ENCODE assay signal across 10 cellular contexts in the genomic region with DNA sequence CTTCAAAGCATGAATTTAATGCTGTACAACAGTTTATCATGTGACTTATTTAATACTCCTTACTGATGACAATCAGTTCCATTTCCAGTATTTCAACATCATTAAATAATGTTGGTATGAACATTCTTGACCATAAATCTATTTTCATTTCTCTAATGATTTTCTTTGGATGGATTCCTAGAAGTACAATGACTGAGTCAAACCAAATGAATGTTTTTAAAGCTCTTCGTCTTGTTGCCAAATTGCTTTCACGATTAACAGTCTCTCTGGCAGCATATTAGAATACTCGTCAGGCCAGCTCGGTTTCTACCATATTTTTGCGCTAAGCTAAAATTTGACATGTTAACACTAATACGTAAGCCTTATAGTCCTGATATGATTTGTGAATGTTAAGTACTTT.
DNase-seq lines count a peak whose midpoint lies in the region; ATAC-seq, FAIRE-seq and TF ChIP-seq lines count a peak whose summit lies in the region.
"Had no signal": no experiment of that assay in that cellular context is flagged by ENCODE, and none has a peak within 500 bp of the region (broad histone marks: within the 10 kb centered on the region; RNA-seq: fewer than 3 reads in every experiment).

No MANE protein-coding gene starts in this region.

- no peak for FAIRE-seq in GM12891 (lab: Jason Lieb, UNC)

- TF ChIP-seq POLR2A in GM12891 (IDR thresholded peaks at IDR 0.05; ENCODE audit: low read depth, low read length): no peak

- no peaks in the 10 kb centered on the region for H3K27me3 ChIP-seq in mesendoderm (ENCODE audit: insufficient read depth, low read length, poor library complexity)

- H2BK120ac ChIP-seq in mesendoderm (ENCODE audit: low read depth, low read length): no peak overlapping the region

- no peak overlapping the region for H3K9ac ChIP-seq in mesendoderm (ENCODE audit: low read length)

- no peak overlapping the region for H2AK5ac ChIP-seq in mesendoderm (ENCODE audit: low read length)

- peaks cover 25% of the 10 kb centered on the region for H3K4me1 Mint-ChIP-seq in brain
- no peaks in the 10 kb centered on the region for H3K4me1 Mint-ChIP-seq in activated CD8-positive, alpha-beta T cell treated with anti-CD3 and anti-CD28 coated beads for 36 hours (ENCODE audit: low read depth)
- H3K4me1 Mint-ChIP-seq: natural killer cell had no signal

- CTCF ChIA-PET in activated CD8-positive, alpha-beta T cell treated with anti-CD3 and anti-CD28 coated beads for 36 hours (lab: Charles Lee): interaction anchor here (0.7 to 1.6 kb wide), 4 partner anchors 22 to 131 kb away, joined by 3 to 4 read pairs (median 3); no protein-coding TSS in a partner anchor

- peaks cover 0 to 3% (median 0%) of the 10 kb centered on the region in 5 experiments for H3K9me3 Mint-ChIP-seq in brain
- H3K9me3 Mint-ChIP-seq in activated CD8-positive, alpha-beta T cell treated with anti-CD3 and anti-CD28 coated beads for 36 hours: no peaks in the 10 kb centered on the region

- H2BK5ac ChIP-seq in mesendoderm (ENCODE audit: low read length): no peak overlapping the region

- H3K4me3 Mint-ChIP-seq in brain: peak overlapping the region in 3 of 5 experiments; percentile 4 to 52 (median 10)
- no peak overlapping the region for H3K4me3 Mint-ChIP-seq in activated CD8-positive, alpha-beta T cell treated with anti-CD3 and anti-CD28 coated beads for 36 hours
- H3K4me3 Mint-ChIP-seq: natural killer cell had no signal

- H4K8ac ChIP-seq in mesendoderm (ENCODE audit: low read depth, low read length): no peak overlapping the region

- no peak overlapping the region for H3K56ac ChIP-seq in mesendoderm (ENCODE audit: low read length)

- no peak for ATAC-seq in activated CD8-positive, alpha-beta T cell treated with anti-CD3 and anti-CD28 coated beads for 36 hours

- no peak overlapping the region for H3K18ac ChIP-seq in mesendoderm (ENCODE audit: low read length)

- no peaks in the 10 kb centered on the region for H3K79me2 ChIP-seq in mesendoderm (ENCODE audit: control insufficient read depth, insufficient read depth, low read length)

- no peak for TF ChIP-seq CTCF in brain (conservative IDR thresholded peaks at IDR 0.05)
- TF ChIP-seq CTCF in activated CD8-positive, alpha-beta T cell treated with anti-CD3 and anti-CD28 coated beads for 36 hours (IDR thresholded peaks at IDR 0.05): no peak

- H3K23ac ChIP-seq in mesendoderm (ENCODE audit: low read length): no peak overlapping the region

- no peak overlapping the region for H3K4ac ChIP-seq in mesendoderm (ENCODE audit: low read depth, low read length)

- no peak overlapping the region for H4K5ac ChIP-seq in mesendoderm (ENCODE audit: low read length)

- H3K4me3 ChIP-seq in skeletal muscle cell (ENCODE audit: low read depth, low read length) (peak overlapping the region; percentile 17), mesendoderm (ENCODE audit: low read length) (no peak overlapping the region)

- H3K4me1 ChIP-seq in mesendoderm (ENCODE audit: control insufficient read depth, low read depth, low read length): no peaks in the 10 kb centered on the region

- peak; percentile 33 for DNase-seq in HS-27A (ENCODE audit: low read depth)
- DNase-seq in glomerular endothelial cell (ENCODE audit: extremely low read depth, low read depth, low spot score): peak; percentile 33
- DNase-seq in skeletal muscle cell (ENCODE audit: low read depth): peak; percentile 73
- DNase-seq in amygdala (lab: John Stamatoyannopoulos, UW): no peak
- no peak for DNase-seq in activated CD8-positive, alpha-beta T cell treated with anti-CD3 and anti-CD28 coated beads for 36 hours
- DNase-seq in mesendoderm: no peak
- no peak for DNase-seq in GM12891 (ENCODE audit: insufficient read length, low spot score)
- DNase-seq: activated T-cell treated with anti-CD3 and anti-CD28 coated beads for 4 hours, natural killer cell had no signal

- intact Hi-C loops in activated CD8-positive, alpha-beta T cell treated with anti-CD3 and anti-CD28 coated beads for 36 hours (cut with micrococcal nuclease): no loop called here

- no peaks in the 10 kb centered on the region for H3K79me1 ChIP-seq in mesendoderm (ENCODE audit: low read length)

- H2BK15ac ChIP-seq in mesendoderm (replicated peaks; ENCODE audit: low read depth): no peak overlapping the region

- H3K4me2 ChIP-seq in mesendoderm (ENCODE audit: low read length): no peak overlapping the region

- H3K36me3 Mint-ChIP-seq in brain: no peaks in the 10 kb centered on the region
- H3K36me3 Mint-ChIP-seq in activated CD8-positive, alpha-beta T cell treated with anti-CD3 and anti-CD28 coated beads for 36 hours (ENCODE audit: low read depth): no peaks in the 10 kb centered on the region
- H3K36me3 Mint-ChIP-seq: natural killer cell had no signal

- no peaks in the 10 kb centered on the region for H3K27me3 Mint-ChIP-seq in brain
- H3K27me3 Mint-ChIP-seq in activated CD8-positive, alpha-beta T cell treated with anti-CD3 and anti-CD28 coated beads for 36 hours: no peaks in the 10 kb centered on the region

- POLR2A ChIA-PET in activated CD8-positive, alpha-beta T cell treated with anti-CD3 and anti-CD28 coated beads for 36 hours (lab: Charles Lee): no interaction called here

- no peak overlapping the region for H3K27ac ChIP-seq in mesendoderm (ENCODE audit: low read depth, low read length)

- no peaks in the 10 kb centered on the region for H3K36me3 ChIP-seq in mesendoderm (ENCODE audit: control insufficient read depth, insufficient read depth, low read length)

- H3K27ac Mint-ChIP-seq in brain: peak overlapping the region in 3 of 5 experiments; percentile 26 to 85 (median 73)
- H3K27ac Mint-ChIP-seq in activated CD8-positive, alpha-beta T cell treated with anti-CD3 and anti-CD28 coated beads for 36 hours: no peak overlapping the region
- H3K27ac Mint-ChIP-seq: natural killer cell had no signal

- no CpG with 5 or more reads among the region's 6 CpGs for WGBS in mesendoderm (ENCODE audit: extremely low coverage, insufficient coverage, low lambda C conversion rate)

TF ChIP-seq in GM12891, 5 proteins besides CTCF, POLR2A, EP300 and RAD21:
- TF ChIP-seq POLR2AphosphoS5 (IDR thresholded peaks at IDR 0.05; ENCODE audit: low read depth, low read length) (no peak), SPI1 (IDR thresholded peaks at IDR 0.05; ENCODE audit: low read depth, low read length) (no peak), POU2F2 (IDR thresholded peaks at IDR 0.05; ENCODE audit: low read depth, low read length) (no peak), TAF1 (IDR thresholded peaks at IDR 0.05; ENCODE audit: low read depth, low read length) (no peak), PAX5 (IDR thresholded peaks at IDR 0.05; ENCODE audit: insufficient read depth, low read length, severe bottlenecking) (no peak)

Comparison
In these comparisons a context has a peak if more than half of its experiments do, and no peak if none do; other contexts are left out.
1. DNase-seq: peak in HS-27A (single experiment), glomerular endothelial cell (single experiment) and skeletal muscle cell (single experiment); none in amygdala (0 of 56), activated CD8-positive, alpha-beta T cell treated with anti-CD3 and anti-CD28 coated beads for 36 hours (single experiment), mesendoderm (single experiment) and GM12891 (single experiment).